ENCODE assay signal across 8 cellular contexts in genomic region chr12:8948711-8949524, GRCh38. TPM values are rescaled to one million over a fixed set of nuclear protein-coding genes. Genes with fewer than 3 reads are reported as not detected.
DNase-seq lines count a peak whose midpoint lies in the region; ATAC-seq and TF ChIP-seq lines count a peak whose summit lies in the region.

No MANE protein-coding gene starts in this region.

- H2AK5ac ChIP-seq in mesendoderm (ENCODE audit: low read length) = no peak overlapping the region

- H3K27ac ChIP-seq in HL-60 (replicated peaks) (peak overlapping the region; percentile 97), SU-DHL-6 (ENCODE audit: low read depth, low read length) (peak overlapping the region; percentile 86), mesendoderm (ENCODE audit: low read depth, low read length) (peak overlapping the region; percentile 65), urinary bladder (ENCODE audit: low read depth) (peak overlapping the region; percentile 86)

- H3K9me2 ChIP-seq in SU-DHL-6 (replicated peaks; ENCODE audit: insufficient read depth, low read length) = no peaks in the 10 kb centered on the region

- H3K27me3 ChIP-seq in HL-60 (ENCODE audit: insufficient read depth, poor library complexity, severe bottlenecking) (no peaks in the 10 kb centered on the region), SU-DHL-6 (ENCODE audit: low read length) (no peaks in the 10 kb centered on the region), mesendoderm (ENCODE audit: insufficient read depth, low read length, poor library complexity) (no peaks in the 10 kb centered on the region)

- no peak overlapping the region for H4K8ac ChIP-seq in mesendoderm (ENCODE audit: low read depth, low read length)

- H3K9me3 ChIP-seq in SU-DHL-6 (ENCODE audit: insufficient read depth, low read length) = 0 out of 2 replicates have a peak, but pooled peaks cover 6% of the 10 kb centered on the region

- no peaks in the 10 kb centered on the region; the same call in 1 of the 2 replicates for H4K20me1 ChIP-seq in SU-DHL-6 (ENCODE audit: low read depth, low read length)

- H2AFZ ChIP-seq in SU-DHL-6 (ENCODE audit: low read depth, low read length, severe bottlenecking) = peak overlapping the region; percentile 69

- H3K4me1 Mint-ChIP-seq in effector memory CD8-positive, alpha-beta T cell (ENCODE audit: low read depth in 2 of 2) = peaks cover 48 to 72% of the 10 kb centered on the region in 2 donors

- H3K36me3 ChIP-seq in SU-DHL-6 (ENCODE audit: low read length) (peaks cover 7% of the 10 kb centered on the region; the same call in 1 of the 2 replicates), mesendoderm (ENCODE audit: control insufficient read depth, insufficient read depth, low read length) (peaks cover 1% of the 10 kb centered on the region), urinary bladder (ENCODE audit: insufficient read depth) (peaks cover 2% of the 10 kb centered on the region)

- H3K23ac ChIP-seq in mesendoderm (ENCODE audit: low read length) = peak overlapping the region; percentile 72

- no peak overlapping the region for H3K4ac ChIP-seq in mesendoderm (ENCODE audit: low read depth, low read length)

- H3K79me1 ChIP-seq in mesendoderm (ENCODE audit: low read length) = peaks cover 9% of the 10 kb centered on the region

- no peak overlapping the region for H4K5ac ChIP-seq in mesendoderm (ENCODE audit: low read length)

- peak; percentile 21 for ATAC-seq in effector memory CD8-positive, alpha-beta T cell (replicated peaks)

- H3K4me3 ChIP-seq in HL-60 (replicated peaks; ENCODE audit: insufficient read depth, low read length) (peak overlapping the region; percentile 83), SU-DHL-6 (ENCODE audit: insufficient read depth, low read length, poor library complexity, severe bottlenecking) (peak overlapping the region; percentile 69), mesendoderm (ENCODE audit: low read length) (peak overlapping the region; percentile 98), urinary bladder (ENCODE audit: low read depth, low read length) (peak overlapping the region; percentile 63)

- no peaks in the 10 kb centered on the region for H3K27me3 Mint-ChIP-seq in effector memory CD8-positive, alpha-beta T cell

- peak overlapping the region; percentile 94 for H3K56ac ChIP-seq in mesendoderm (ENCODE audit: low read length)

- TF ChIP-seq CTCF in GM20000 (IDR thresholded peaks at IDR 0.05; ENCODE audit: extremely low read depth, missing control alignments) (no peak), HL-60 (IDR thresholded peaks at IDR 0.05; ENCODE audit: insufficient read depth, low read length) (no peak), SU-DHL-6 (IDR thresholded peaks at IDR 0.05; ENCODE audit: insufficient read depth, low read length, poor library complexity, severe bottlenecking) (no peak)

- peak overlapping the region; percentile 95 to 99 for H3K27ac Mint-ChIP-seq in effector memory CD8-positive, alpha-beta T cell

- H3K36me3 Mint-ChIP-seq in effector memory CD8-positive, alpha-beta T cell (ENCODE audit: insufficient read depth) = peaks cover 37% of the 10 kb centered on the region

- H2BK15ac ChIP-seq in mesendoderm (replicated peaks; ENCODE audit: low read depth) = no peak overlapping the region

- peaks cover 6% of the 10 kb centered on the region for H3F3A ChIP-seq in SU-DHL-6 (ENCODE audit: insufficient read depth)

- H3K9me3 Mint-ChIP-seq in effector memory CD8-positive, alpha-beta T cell = no peaks in the 10 kb centered on the region

- DNase-seq in ELR (ENCODE audit: low read depth) = peak; percentile 49
- peak; percentile 14 for DNase-seq in GM20000 (ENCODE audit: low spot score)
- peak in 1 of 2 experiments; percentile 64 for DNase-seq in HL-60 (ENCODE audit: low read depth in 1 of 2, low spot score in 1 of 2)
- peak in 1 of 3 experiments; percentile 9 for DNase-seq in effector memory CD8-positive, alpha-beta T cell
- peak; percentile 61 for DNase-seq in mesendoderm
- DNase-seq in cortex of kidney (lab: John Stamatoyannopoulos, UW) = no peak

- peak overlapping the region; percentile 91 to 92 for H3K4me3 Mint-ChIP-seq in effector memory CD8-positive, alpha-beta T cell

- H3K4me2 ChIP-seq in SU-DHL-6 (ENCODE audit: low read depth, low read length, poor library complexity, severe bottlenecking) (peak overlapping the region; percentile 96), mesendoderm (ENCODE audit: low read length) (peak overlapping the region; percentile 95)

- no peak overlapping the region for H2BK5ac ChIP-seq in mesendoderm (ENCODE audit: low read length)

- no peak overlapping the region for H3K18ac ChIP-seq in mesendoderm (ENCODE audit: low read length)

- H3K79me2 ChIP-seq in SU-DHL-6 (ENCODE audit: insufficient read depth, low read length) (peaks cover 51% of the 10 kb centered on the region), mesendoderm (ENCODE audit: control insufficient read depth, insufficient read depth, low read length) (peaks cover 26% of the 10 kb centered on the region)

- no CpG with 5 or more reads among the region's 24 CpGs for WGBS in mesendoderm (ENCODE audit: extremely low coverage, insufficient coverage, low lambda C conversion rate)
- under 1% methylated on average over 24 of the region's 24 CpGs for WGBS in urinary bladder

- no peaks in the 10 kb centered on the region for H3K4me1 ChIP-seq in mesendoderm (ENCODE audit: control insufficient read depth, low read depth, low read length)
- H3K4me1 ChIP-seq in urinary bladder (ENCODE audit: insufficient read depth) = no peaks in the 10 kb centered on the region

- H2BK120ac ChIP-seq in mesendoderm (ENCODE audit: low read depth, low read length) = no peak overlapping the region

- H3K9ac ChIP-seq in SU-DHL-6 (ENCODE audit: low read length) (peak overlapping the region; percentile 80), mesendoderm (ENCODE audit: low read length) (peak overlapping the region; percentile 97)

RNA-seq across cellular contexts. Expression of gene M6PR, which starts 0.5 kb away (rescaled TPM):
- 99.7 TPM for polyA plus RNA-seq in mesendoderm (2013, experiment 1 of 2)
- 96.3 TPM for polyA plus RNA-seq in mesendoderm (2013, experiment 2 of 2)
- 93.1 TPM for total RNA-seq in urinary bladder
- polyA plus RNA-seq in urinary bladder = 76.9 TPM

RNA-seq across cellular contexts. Expression of gene PHC1, which starts 34.6 kb away (rescaled TPM):
- polyA plus RNA-seq in mesendoderm (2013, experiment 1 of 2) = 407 TPM
- 429 TPM for polyA plus RNA-seq in mesendoderm (2013, experiment 2 of 2)
- 42.3 TPM for total RNA-seq in urinary bladder
- 39.9 TPM for polyA plus RNA-seq in urinary bladder

RNA-seq across cellular contexts. Expression of gene KLRG1, which starts 40.4 kb away (rescaled TPM):
- 4.5 TPM for polyA plus RNA-seq in mesendoderm (2013, experiment 1 of 2)
- polyA plus RNA-seq in mesendoderm (2013, experiment 2 of 2) = 4.6 TPM
- 3.8 TPM for total RNA-seq in urinary bladder
- 2.5 TPM for polyA plus RNA-seq in urinary bladder
